18 cellular contexts compared by ENCODE assay signal in genomic region chr16:48605518-48606110, GRCh38. TPM values are rescaled to one million over a fixed set of nuclear protein-coding genes. Genes with fewer than 3 reads are reported as not detected.
DNase-seq lines count a peak whose midpoint lies in the region; ATAC-seq and TF ChIP-seq lines count a peak whose summit lies in the region.
"Had no signal": no experiment of that assay in that cellular context is flagged by ENCODE, and none has a peak within 500 bp of the region (broad histone marks: within the 10 kb centered on the region; RNA-seq: fewer than 3 reads in every experiment).

No MANE protein-coding gene starts in this region.

- TF ChIP-seq CTCF in GM23338 (conservative IDR thresholded peaks at IDR 0.05; ENCODE audit: low read depth in 2 of 2) (no peak), smooth muscle cell (IDR thresholded peaks at IDR 0.05; ENCODE audit: borderline replicate concordance, insufficient read depth, poor library complexity, severe bottlenecking) (no peak)

- H3K4me2 ChIP-seq in GM23338 (peak overlapping the region; percentile 89), smooth muscle cell (peak overlapping the region; percentile 100)

- WGBS in smooth muscle cell (ENCODE audit: low lambda C conversion rate) = 80% methylated on average over 4 of the region's 4 CpGs

- no peak overlapping the region; the same call in 1 of the 2 replicates for H3K4me3 ChIP-seq in GM23338
- 0 out of 2 replicates have a peak overlapping the region, but pooled peaks have one; percentile 12 for H3K4me3 ChIP-seq in iPS-20b (ENCODE audit: low read length)
- H3K4me3 ChIP-seq in smooth muscle cell = no peak overlapping the region
- H3K4me3 ChIP-seq: tibial artery had no signal

- 0 out of 2 replicates have a peak overlapping the region, but pooled peaks have one; percentile 1 for H3K27ac ChIP-seq in GM23338 (ENCODE audit: low read depth)
- peak overlapping the region; percentile 33 for H3K27ac ChIP-seq in iPS-20b (ENCODE audit: low read length)
- peak overlapping the region; percentile 97 for H3K27ac ChIP-seq in smooth muscle cell (ENCODE audit: low read depth)
- H3K27ac ChIP-seq: tibial artery had no signal

- H3K9me2 ChIP-seq in GM23338 (ENCODE audit: insufficient read depth) = no peaks in the 10 kb centered on the region

- H3K9me3 ChIP-seq in iPS-20b (ENCODE audit: insufficient read depth, low read depth, low read length) = no peaks in the 10 kb centered on the region
- no peaks in the 10 kb centered on the region for H3K9me3 ChIP-seq in smooth muscle cell (replicated peaks; ENCODE audit: low read depth)
- H3K9me3 ChIP-seq: tibial artery had no signal

- H3K9ac ChIP-seq in iPS-20b (ENCODE audit: low read depth, low read length) (peak overlapping the region; percentile 47; the same call in 1 of the 2 replicates), smooth muscle cell (ENCODE audit: low read depth) (no peak overlapping the region)

- DNase-seq in GM23338 (ENCODE audit: low spot score) (no peak), amniotic epithelial cell (ENCODE audit: low read depth) (peak; percentile 56), smooth muscle cell (lab: John Stamatoyannopoulos, UW; ENCODE audit: unreplicated experiment) (no peak), RKO (ENCODE audit: low spot score) (no peak), NCI-H69 (lab: John Stamatoyannopoulos, UW) (no peak)
- no peak for DNase-seq in activated CD8-positive, alpha-beta memory T cell treated with anti-CD3 and anti-CD28 coated beads for 24 hours
- DNase-seq: activated B cell treated with CpG ODN at 0.5 μM for 24 hours; activated CD8-positive, alpha-beta memory T cell treated with anti-CD3 and anti-CD28 coated beads, Interleukin-2, amount 50 U/mL, for 48 hours; activated naive CD8-positive, alpha-beta T cell treated with anti-CD3 and anti-CD28 coated beads for 36 hours; Calu3; central memory CD4-positive, alpha-beta T cell; islet precursor cell; NCI-H1930; NCI-H510A treated with DMSO at 0.1 percent for 48 hours; tibial artery had no signal

- H3K27me3 Mint-ChIP-seq in GM23338 (ENCODE audit: insufficient read depth, low read depth, poor library complexity) = peaks cover 8% of the 10 kb centered on the region
- no peaks in the 10 kb centered on the region for H3K27me3 Mint-ChIP-seq in stimulated activated memory B cell treated with anti-CD40 and anti-IgM and Interleukin-4, amounts not matched to agents 10 μg/mL and 1 μg/mL and 100 μg/mL, for 72 hours
- H3K27me3 Mint-ChIP-seq: activated B cell treated with CpG ODN at 0.5 μM for 24 hours; activated naive CD8-positive, alpha-beta T cell treated with anti-CD3 and anti-CD28 coated beads for 36 hours had no signal

- H3K36me3 ChIP-seq in GM23338 (ENCODE audit: insufficient read depth) (no peaks in the 10 kb centered on the region), iPS-20b (ENCODE audit: insufficient read depth, low read depth, low read length) (peaks cover 5% of the 10 kb centered on the region; the same call in 1 of the 2 replicates), smooth muscle cell (ENCODE audit: low read depth) (no peaks in the 10 kb centered on the region)
- H3K36me3 ChIP-seq: tibial artery had no signal

- H3K79me2 ChIP-seq in GM23338 (replicated peaks; ENCODE audit: insufficient read depth) (peaks cover 89% of the 10 kb centered on the region), smooth muscle cell (ENCODE audit: low read depth) (peaks cover 91% of the 10 kb centered on the region)

- no peak overlapping the region for H3K4me3 Mint-ChIP-seq in GM23338
- no peak overlapping the region for H3K4me3 Mint-ChIP-seq in stimulated activated memory B cell treated with anti-CD40 and anti-IgM and Interleukin-4, amounts not matched to agents 10 μg/mL and 1 μg/mL and 100 μg/mL, for 72 hours
- H3K4me3 Mint-ChIP-seq: activated B cell treated with CpG ODN at 0.5 μM for 24 hours; activated naive CD8-positive, alpha-beta T cell treated with anti-CD3 and anti-CD28 coated beads for 36 hours had no signal

- no peak for ATAC-seq in GM23338
- no peak for ATAC-seq in stimulated activated memory B cell treated with anti-CD40 and anti-IgM and Interleukin-4, amounts not matched to agents 10 μg/mL and 1 μg/mL and 100 μg/mL, for 72 hours
- ATAC-seq: Panc1 had no signal

- peaks cover 66% of the 10 kb centered on the region for H4K20me1 ChIP-seq in GM23338 (replicated peaks; ENCODE audit: insufficient read depth)
- peaks cover 89% of the 10 kb centered on the region for H4K20me1 ChIP-seq in smooth muscle cell (ENCODE audit: low read depth)

- H3K36me3 Mint-ChIP-seq in GM23338 (ENCODE audit: low read depth) = peaks cover 10% of the 10 kb centered on the region
- H3K36me3 Mint-ChIP-seq in stimulated activated memory B cell treated with anti-CD40 and anti-IgM and Interleukin-4, amounts not matched to agents 10 μg/mL and 1 μg/mL and 100 μg/mL, for 72 hours = no peaks in the 10 kb centered on the region

- peaks cover 46% of the 10 kb centered on the region for H3K4me1 ChIP-seq in GM23338 (ENCODE audit: insufficient read depth)
- peaks cover 41% of the 10 kb centered on the region for H3K4me1 ChIP-seq in iPS-20b (ENCODE audit: insufficient read depth, low read length)
- H3K4me1 ChIP-seq in smooth muscle cell (ENCODE audit: low read depth) = peaks cover 36% of the 10 kb centered on the region

- H3K27ac Mint-ChIP-seq in GM23338 = no peak overlapping the region
- no peak overlapping the region for H3K27ac Mint-ChIP-seq in stimulated activated memory B cell treated with anti-CD40 and anti-IgM and Interleukin-4, amounts not matched to agents 10 μg/mL and 1 μg/mL and 100 μg/mL, for 72 hours
- H3K27ac Mint-ChIP-seq: activated B cell treated with CpG ODN at 0.5 μM for 24 hours; activated naive CD8-positive, alpha-beta T cell treated with anti-CD3 and anti-CD28 coated beads for 36 hours had no signal

- H3K4me1 Mint-ChIP-seq in GM23338 = peaks cover 25% of the 10 kb centered on the region
- peaks cover 23% of the 10 kb centered on the region for H3K4me1 Mint-ChIP-seq in stimulated activated memory B cell treated with anti-CD40 and anti-IgM and Interleukin-4, amounts not matched to agents 10 μg/mL and 1 μg/mL and 100 μg/mL, for 72 hours

- no peaks in the 10 kb centered on the region for H3K27me3 ChIP-seq in GM23338 (ENCODE audit: insufficient read depth)
- H3K27me3 ChIP-seq in iPS-20b (ENCODE audit: insufficient read depth, low read length) = no peaks in the 10 kb centered on the region
- no peaks in the 10 kb centered on the region for H3K27me3 ChIP-seq in smooth muscle cell (ENCODE audit: low read depth)
- H3K27me3 ChIP-seq: tibial artery had no signal

- H2AFZ ChIP-seq in GM23338 = no peak overlapping the region
- no peak overlapping the region for H2AFZ ChIP-seq in smooth muscle cell (ENCODE audit: low read depth)

- H3F3A ChIP-seq in GM23338 (replicated peaks; ENCODE audit: low read depth) (no peaks in the 10 kb centered on the region), smooth muscle cell (ENCODE audit: low read depth) (no peaks in the 10 kb centered on the region)

- H3K9me3 Mint-ChIP-seq in GM23338 = peaks cover 3% of the 10 kb centered on the region; the same call in 2 of the 3 replicates
- no peaks in the 10 kb centered on the region for H3K9me3 Mint-ChIP-seq in stimulated activated memory B cell treated with anti-CD40 and anti-IgM and Interleukin-4, amounts not matched to agents 10 μg/mL and 1 μg/mL and 100 μg/mL, for 72 hours
- H3K9me3 Mint-ChIP-seq: activated B cell treated with CpG ODN at 0.5 μM for 24 hours had no signal

TF ChIP-seq in GM23338, 12 proteins besides CTCF, POLR2A, EP300 and RAD21 (continues in another document):
- TF ChIP-seq STAT1 (IDR thresholded peaks at IDR 0.05; ENCODE audit: unreplicated experiment) = no peak
- TF ChIP-seq EZH2phosphoT487 (IDR thresholded peaks at IDR 0.05; ENCODE audit: unreplicated experiment) = no peak
- TF ChIP-seq ETS1 (IDR thresholded peaks at IDR 0.05) = no peak
- TF ChIP-seq ZNF331 (CRISPR knock-in tag; IDR thresholded peaks at IDR 0.05; ENCODE audit: low read depth) = no peak

RNA-seq across cellular contexts. Expression of gene N4BP1, which starts 4.4 kb away (rescaled TPM):
- 25.7 and 27.3 TPM in 2 replicates for total RNA-seq in GM23338 (2014; rRNA removed; shearing (Covaris generic))
- 14.6 and 16.4 TPM in 2 replicates for polyA plus RNA-seq in GM23338 (2016; fragmentation: Nextera tagmentation; extraction: Ambion mirVana)
- total RNA-seq in smooth muscle cell = 35.2 and 48.7 TPM in 2 replicates
- 20.7 and 23.8 TPM in 2 replicates for polyA plus RNA-seq in smooth muscle cell

Comparison
In these comparisons a context has a peak if more than half of its experiments do, and no peak if none do; other contexts are left out.
1. H3K27ac ChIP-seq: peak in every context shown above with its lines; median percentile 97 in smooth muscle cell; 33 in iPS-20b; 1 in GM23338.